Comparison of ENCODE assay signal across 23 cellular contexts in the genomic region with DNA sequence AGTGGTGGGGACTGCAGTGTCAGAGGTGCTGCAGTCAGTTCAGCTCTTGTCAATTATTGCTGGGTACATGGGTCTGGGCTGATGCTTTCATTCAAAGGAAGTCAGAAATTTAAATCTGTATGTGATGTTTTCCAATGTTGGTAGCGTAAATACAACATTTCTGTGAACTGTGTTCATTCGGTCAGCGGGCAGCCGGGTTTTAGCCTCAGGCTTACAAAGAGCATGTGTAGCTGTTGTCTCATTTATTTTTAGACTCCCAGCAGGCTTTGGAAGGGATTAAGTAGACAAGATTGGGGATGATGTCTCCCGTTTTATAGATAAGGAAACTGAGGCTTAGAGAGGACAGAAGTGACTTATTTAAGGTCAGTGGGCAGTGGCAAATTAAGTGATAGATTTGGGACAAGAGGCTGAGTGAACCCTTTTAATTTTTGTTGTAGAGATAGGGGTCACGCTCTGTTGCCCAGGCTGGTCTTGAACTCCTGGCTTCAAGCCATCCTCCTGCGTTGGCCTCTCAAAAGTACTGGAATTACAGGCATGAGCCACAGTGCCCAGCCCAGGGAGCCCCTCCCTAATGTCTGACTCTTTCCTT. TPM values are rescaled to one million over a fixed set of nuclear protein-coding genes. Genes with fewer than 3 reads are reported as not detected.
"Had no signal": no experiment of that assay in that cellular context is flagged by ENCODE, and none has a peak within 500 bp of the region (broad histone marks: within the 10 kb centered on the region; RNA-seq: fewer than 3 reads in every experiment).

No MANE protein-coding gene starts in this region.

- FAIRE-seq: colon, islet of Langerhans had no signal

- H3K36me3 Mint-ChIP-seq: activated naive CD4-positive, alpha-beta T cell treated with anti-CD3 and anti-CD28 coated beads, Interleukin-2, amount 50 U/mL, for 72 hours; memory B cell; naive B cell had no signal

- H3K27me3 Mint-ChIP-seq: activated CD4-positive, alpha-beta T cell treated with anti-CD3 and anti-CD28 coated beads, Interleukin-2, amount 10 ng/mL, durations not matched to agents 7 days and 5 days; activated CD8-positive, alpha-beta T cell treated with anti-CD3 and anti-CD28 coated beads for 36 hours had no signal

- H3K9me3 ChIP-seq: ascending aorta, esophagus squamous epithelium, gastroesophageal sphincter, heart left ventricle, mucosa of descending colon, thoracic aorta, upper lobe of left lung had no signal

- H3K27ac Mint-ChIP-seq: activated CD4-positive, alpha-beta T cell treated with anti-CD3 and anti-CD28 coated beads, Interleukin-2, amount 10 ng/mL, durations not matched to agents 7 days and 5 days; activated CD8-positive, alpha-beta T cell treated with anti-CD3 and anti-CD28 coated beads for 36 hours; activated T-helper 1 cell treated with anti-CD3 and anti-CD28 coated beads, Interleukin-12 subunit alpha, Interleukin-12 subunit beta, Interleukin-2, Interleukin-4 antibody, amounts not matched to agents 30 ng/mL and 10 ng/mL and 1 ng/mL, durations not matched to agents 14 hours and 24 hours and 36 hours; memory B cell had no signal

- H3K4me1 Mint-ChIP-seq: activated CD4-positive, alpha-beta T cell treated with anti-CD3 and anti-CD28 coated beads, Interleukin-2, amount 10 ng/mL, durations not matched to agents 7 days and 5 days had no signal

- H3K36me3 ChIP-seq: ascending aorta, brain microvascular endothelial cell, esophagus squamous epithelium, gastroesophageal sphincter, heart left ventricle, thoracic aorta, upper lobe of left lung had no signal

- H3K4me3 ChIP-seq: ascending aorta, dorsolateral prefrontal cortex, esophagus squamous epithelium, gastroesophageal sphincter, heart left ventricle, mucosa of descending colon, thoracic aorta, upper lobe of left lung had no signal

- H3K9me3 Mint-ChIP-seq: activated CD4-positive, alpha-beta T cell treated with anti-CD3 and anti-CD28 coated beads, Interleukin-2, amount 10 ng/mL, durations not matched to agents 7 days and 5 days; activated CD8-positive, alpha-beta T cell treated with anti-CD3 and anti-CD28 coated beads for 36 hours; activated naive CD4-positive, alpha-beta T cell treated with anti-CD3 and anti-CD28 coated beads, Interleukin-2, amount 50 U/mL, for 72 hours; activated T-helper 1 cell treated with anti-CD3 and anti-CD28 coated beads, Interleukin-12 subunit alpha, Interleukin-12 subunit beta, Interleukin-2, Interleukin-4 antibody, amounts not matched to agents 30 ng/mL and 10 ng/mL and 1 ng/mL, durations not matched to agents 14 hours and 24 hours and 36 hours; memory B cell; naive B cell had no signal

- H3K27me3 ChIP-seq: ascending aorta, brain microvascular endothelial cell, dorsolateral prefrontal cortex, esophagus squamous epithelium, gastroesophageal sphincter, heart left ventricle, upper lobe of left lung had no signal

- DNase-seq: occipital lobe had no signal

- H3K4me3 Mint-ChIP-seq: activated CD4-positive, alpha-beta T cell treated with anti-CD3 and anti-CD28 coated beads, Interleukin-2, amount 10 ng/mL, durations not matched to agents 7 days and 5 days; activated CD8-positive, alpha-beta T cell treated with anti-CD3 and anti-CD28 coated beads for 36 hours; activated T-helper 1 cell treated with anti-CD3 and anti-CD28 coated beads, Interleukin-12 subunit alpha, Interleukin-12 subunit beta, Interleukin-2, Interleukin-4 antibody, amounts not matched to agents 30 ng/mL and 10 ng/mL and 1 ng/mL, durations not matched to agents 14 hours and 24 hours and 36 hours; memory B cell; naive B cell had no signal

- H3K27ac ChIP-seq: ascending aorta, brain microvascular endothelial cell, dorsolateral prefrontal cortex, esophagus squamous epithelium, gastroesophageal sphincter, heart left ventricle, thoracic aorta, upper lobe of left lung, VCaP had no signal

RNA-seq across cellular contexts. Expression of gene AQP8, which starts 8.1 kb away (rescaled TPM):
- total RNA-seq: activated CD4-positive, alpha-beta T cell treated with anti-CD3 and anti-CD28 coated beads, Interleukin-2, amount 10 ng/mL, durations not matched to agents 7 days and 5 days; activated CD8-positive, alpha-beta T cell treated with anti-CD3 and anti-CD28 coated beads for 36 hours; activated naive CD4-positive, alpha-beta T cell treated with anti-CD3 and anti-CD28 coated beads, Interleukin-2, amount 50 U/mL, for 72 hours; activated T-helper 1 cell treated with anti-CD3 and anti-CD28 coated beads, Interleukin-12 subunit alpha, Interleukin-12 subunit beta, Interleukin-2, Interleukin-4 antibody, amounts not matched to agents 30 ng/mL and 10 ng/mL and 1 ng/mL, durations not matched to agents 14 hours and 24 hours and 36 hours; ascending aorta; esophagus squamous epithelium; gastroesophageal sphincter; heart left ventricle; lower leg skin; occipital lobe; posterior vena cava; renal cortical epithelial cell; T-helper 2 cell treated with Interferon-gamma antibody and Interleukin-4, amounts not matched to agents 100 ng/mL and 5 ng/mL, for 36 hours had no signal
- polyA plus RNA-seq: heart left ventricle had no signal
